7 cellular contexts compared by ENCODE assay signal in genomic region chr11:19742595-19743292, GRCh38. TPM values are rescaled to one million over a fixed set of nuclear protein-coding genes. Genes with fewer than 3 reads are reported as not detected.
DNase-seq lines count a peak whose midpoint lies in the region; ATAC-seq, FAIRE-seq and TF ChIP-seq lines count a peak whose summit lies in the region.

No MANE protein-coding gene starts in this region.

- ATAC-seq in HG02981 (IDR thresholded peaks at IDR 0.05; ENCODE audit: unreplicated experiment) (peak; percentile 72), HepG2 (peak; percentile 95)

- no peak overlapping the region for H3K27ac Mint-ChIP-seq in chondrocyte (ENCODE audit: unreplicated experiment)

- H3K36me3 ChIP-seq in HepG2 (replicated peaks in 1 of 2; ENCODE audit: control insufficient read depth in 1 of 2, insufficient read depth in 2 of 2, low read length in 2 of 2), result no peaks in the 10 kb centered on the region

- H3K9ac ChIP-seq in HepG2 (ENCODE audit: insufficient read depth, low read depth, low read length), result no peak overlapping the region

- peaks cover 8% of the 10 kb centered on the region for H3K36me3 Mint-ChIP-seq in chondrocyte (ENCODE audit: low read depth)

- no peaks in the 10 kb centered on the region for H3K79me2 ChIP-seq in HepG2 (ENCODE audit: insufficient read depth, low read length)

- TF ChIP-seq CTCF in chondrocyte (IDR thresholded peaks at IDR 0.05) (peak; percentile 98), HepG2 (CRISPR knock-in tag; IDR thresholded peaks at IDR 0.05) (peak; percentile 89)

- no peaks in the 10 kb centered on the region for H3K9me3 ChIP-seq in HepG2 (ENCODE audit: low read length)

- TF ChIP-seq POLR2A in GM12891 (IDR thresholded peaks at IDR 0.05; ENCODE audit: low read depth, low read length) (no peak), HepG2 (IDR thresholded peaks at IDR 0.05; ENCODE audit: insufficient read depth in 1 of 2, low read depth in 2 of 2, low read length in 2 of 2) (no peak)

- TF ChIP-seq EP300 in HepG2 (IDR thresholded peaks at IDR 0.05; ENCODE audit: low read depth in 2 of 2, low read length in 2 of 2) (no peak), HepG2 (CRISPR knock-in tag; IDR thresholded peaks at IDR 0.05; ENCODE audit: borderline replicate concordance) (no peak)

- H3K4me1 ChIP-seq in HepG2 (ENCODE audit: insufficient read depth, low read length), result no peaks in the 10 kb centered on the region

- H3K4me1 Mint-ChIP-seq in chondrocyte (ENCODE audit: low read depth), result peaks cover 10% of the 10 kb centered on the region

- in situ Hi-C loops in HepG2 (cut with HindIII; ENCODE audit: extremely low pct_ligation_motif_present, low pct_unique_long_range_greater_than_20kb), result loop anchor here (5.0 kb wide), 1 partner anchor 160 kb away; no protein-coding TSS in a partner anchor

- peaks cover 0 to 20% of the 10 kb centered on the region in 2 experiments; a peak in 3 of 5 replicates for H3K27me3 ChIP-seq in HepG2 (ENCODE audit: control insufficient read depth in 1 of 2, insufficient read depth in 2 of 2, low read length in 2 of 2)

- peak; percentile 76 for FAIRE-seq in GM12891 (lab: Jason Lieb, UNC)
- peak; percentile 67 for FAIRE-seq in HepG2 (lab: Jason Lieb, UNC)

- BruUV-seq in HepG2 (replicated peaks; lab: Mats Ljungman, UMichigan), result no TSS peak

- peak; percentile 74 for TF ChIP-seq RAD21 in HepG2 (CRISPR knock-in tag; IDR thresholded peaks at IDR 0.05)

- H4K20me1 ChIP-seq in HepG2 (ENCODE audit: insufficient read depth, low read length), result no peaks in the 10 kb centered on the region

- DNase-seq in GM12891 (ENCODE audit: insufficient read length, low spot score), result peak; percentile 11
- peak; percentile 71 for DNase-seq in NCI-H2196 treated with DMSO at 0.1 percent for 48 hours (lab: John Stamatoyannopoulos, UW; ENCODE audit: unreplicated experiment)
- DNase-seq in activated CD4-positive, alpha-beta T cell treated with anti-CD3 and anti-CD28 coated beads for 24 hours (ENCODE audit: low read depth in 2 of 2), result peak; percentile 46 to 56
- no peak for DNase-seq in chondrocyte (ENCODE audit: low spot score)
- DNase-seq in HepG2 (ENCODE audit: low spot score), result peak; percentile 52
- DNase-seq in stimulated activated CD4-positive, alpha-beta T cell treated with anti-CD3 and anti-CD28 coated beads, TNF-alpha, amount 100 ng/mL, for 4 hours (ENCODE audit: low read depth in 3 of 3), result peak; percentile 17 to 42 (median 32)

- WGBS in HepG2 (ENCODE audit: low lambda C conversion rate), result 0% methylated on average over 2 of the region's 2 CpGs

- H3K27ac ChIP-seq in HepG2 (ENCODE audit: extremely low read length, insufficient read depth, low read length), result no peak overlapping the region

- CTCF ChIA-PET in HepG2 (lab: Yijun Ruan, JAX; ENCODE audit: low intra/inter-chr PET ratio, low total read pairs), result interaction anchor here (1.2 to 2.8 kb wide), 5 partner anchors 178 to 671 kb away, joined by 3 to 35 read pairs (median 3); no protein-coding TSS in a partner anchor

- POLR2A ChIA-PET in HepG2 (lab: Yijun Ruan, JAX), result no interaction called here

- H3K4me2 ChIP-seq in HepG2 (ENCODE audit: low read depth, low read length), result no peak overlapping the region

- no peaks in the 10 kb centered on the region for H3K27me3 Mint-ChIP-seq in chondrocyte (ENCODE audit: low read depth)

- no peaks in the 10 kb centered on the region for H3K9me3 Mint-ChIP-seq in chondrocyte (ENCODE audit: low read depth)

- intact Hi-C loops in HepG2 (cut with micrococcal nuclease; ENCODE audit: unreplicated experiment), result loop anchor here (1.0 to 2.0 kb wide), 3 partner anchors 160 to 672 kb away; no protein-coding TSS in a partner anchor

- H2AFZ ChIP-seq in HepG2 (ENCODE audit: low read length), result no peak overlapping the region

- no peak overlapping the region for H3K4me3 ChIP-seq in HepG2 (replicated peaks in 1 of 3; ENCODE audit: insufficient read depth in 1 of 3, low read depth in 2 of 3, low read length in 3 of 3)

- no peak overlapping the region for H3K4me3 Mint-ChIP-seq in chondrocyte (ENCODE audit: unreplicated experiment)

TF ChIP-seq in GM12891, 5 proteins besides CTCF, POLR2A, EP300 and RAD21:
- TF ChIP-seq PAX5 (IDR thresholded peaks at IDR 0.05; ENCODE audit: insufficient read depth, low read length, severe bottlenecking), result no peak

TF ChIP-seq in HepG2, 621 proteins besides CTCF, POLR2A, EP300 and RAD21:
- TF ChIP-seq NFAT5 (CRISPR knock-in tag; IDR thresholded peaks at IDR 0.05) (no peak), KDM2A (CRISPR knock-in tag; IDR thresholded peaks at IDR 0.05; ENCODE audit: borderline replicate concordance, low read depth) (0 out of 2 replicates have a peak, but pooled peaks have one; percentile 33), RXRB (CRISPR knock-in tag; IDR thresholded peaks at IDR 0.05; ENCODE audit: borderline replicate concordance) (no peak), ZFP36L1 (CRISPR knock-in tag; IDR thresholded peaks at IDR 0.05) (no peak), RARA (CRISPR knock-in tag; IDR thresholded peaks at IDR 0.05) (no peak), STAG1 (CRISPR knock-in tag; IDR thresholded peaks at IDR 0.05) (peak; percentile 90), XRCC5 (optimal IDR thresholded peaks at IDR 0.05; ENCODE audit: low read length) (peak; percentile 25), SMC3 (IDR thresholded peaks at IDR 0.05; ENCODE audit: low read length) (peak; percentile 91), SOX5 (CRISPR knock-in tag; IDR thresholded peaks at IDR 0.05; ENCODE audit: borderline replicate concordance) (no peak), ZNF563 (CRISPR knock-in tag; IDR thresholded peaks at IDR 0.05) (no peak)
TF ChIP-seq in HepG2: peak in this region for 4.

RNA-seq across cellular contexts. Expression of gene NAV2, which starts 30.1 kb away (rescaled TPM):
- polyA plus RNA-seq in GM12891 (2012; ENCODE audit: low read depth, missing spikeins), result 0.72 TPM
- total RNA-seq in chondrocyte (87.0 to 119 TPM (median 90.2 TPM) in 3 replicates), HepG2 (2016; rRNA removed; fragmentation: Illumina TruSeq; extraction: Trizol) (9.3 and 17.8 TPM in 2 replicates)
- total RNA-seq in HepG2 (2016; cell fraction: cytosol; rRNA removed; fragmentation: Illumina TruSeq; extraction: Trizol; ENCODE audit: low read depth), result 1.8 and 2.1 TPM in 2 replicates
- 7.9 and 14.7 TPM in 2 replicates for total RNA-seq in HepG2 (2016; cell fraction: insoluble cytoplasmic fraction; rRNA removed; fragmentation: Illumina TruSeq; extraction: Trizol)
- 4.4 and 5.0 TPM in 2 replicates for total RNA-seq in HepG2 (2016; cell fraction: membrane; rRNA removed; fragmentation: Illumina TruSeq; extraction: Trizol)
- 16.8 and 17.5 TPM in 2 replicates for total RNA-seq in HepG2 (2016; cell fraction: nucleus; rRNA removed; fragmentation: Illumina TruSeq; extraction: Trizol)
- 31.8 and 34.6 TPM in 2 replicates for polyA plus RNA-seq in HepG2 (2011; rRNA removed)
- 14.2 and 15.5 TPM in 2 replicates for polyA plus RNA-seq in HepG2 (2011; cell fraction: cytosol; rRNA removed)
- polyA plus RNA-seq in HepG2 (2011; cell fraction: nucleus; rRNA removed), result 60.9 and 76.1 TPM in 2 replicates
- 17.0 and 25.6 TPM in 2 replicates for polyA plus RNA-seq in HepG2 (2012)
- 0.25 and 0.33 TPM in 2 replicates for polyA plus RNA-seq in HepG2 (2016; cell fraction: cytosol; fragmentation: Illumina TruSeq; extraction: Trizol; ENCODE audit: low read depth)
- polyA plus RNA-seq in HepG2 (2016; cell fraction: insoluble cytoplasmic fraction; fragmentation: Illumina TruSeq; extraction: Trizol; ENCODE audit: low read depth), result 6.9 and 9.3 TPM in 2 replicates
- polyA plus RNA-seq in HepG2 (2016; cell fraction: membrane; fragmentation: Illumina TruSeq; extraction: Trizol; ENCODE audit: low read depth), result 0.58 TPM in 2 replicates
- polyA plus RNA-seq in HepG2 (2016; cell fraction: nucleus; fragmentation: Illumina TruSeq; extraction: Trizol; ENCODE audit: insufficient read depth, low read depth), result 14.5 and 14.6 TPM in 2 replicates
- polyA minus RNA-seq in HepG2 (2011; rRNA and poly(A)+ RNA removed; ENCODE audit: low replicate concordance), result 11.5 and 103 TPM in 2 replicates
- 39.2 and 39.5 TPM in 2 replicates for polyA minus RNA-seq in HepG2 (2011; cell fraction: cytosol; rRNA and poly(A)+ RNA removed)
- 90.6 and 99.7 TPM in 2 replicates for polyA minus RNA-seq in HepG2 (2011; cell fraction: nucleus; rRNA and poly(A)+ RNA removed)
